Comparison of ENCODE assay signal across 1 cellular context in genomic region chr4:128757712-128758111, GRCh38.
TF ChIP-seq lines count a peak whose summit lies in the region.

No MANE protein-coding gene starts in this region.

TF ChIP-seq in HCT116, 20 proteins besides CTCF, POLR2A, EP300 and RAD21 (continued from another document):
- TF ChIP-seq, protein P1, sequence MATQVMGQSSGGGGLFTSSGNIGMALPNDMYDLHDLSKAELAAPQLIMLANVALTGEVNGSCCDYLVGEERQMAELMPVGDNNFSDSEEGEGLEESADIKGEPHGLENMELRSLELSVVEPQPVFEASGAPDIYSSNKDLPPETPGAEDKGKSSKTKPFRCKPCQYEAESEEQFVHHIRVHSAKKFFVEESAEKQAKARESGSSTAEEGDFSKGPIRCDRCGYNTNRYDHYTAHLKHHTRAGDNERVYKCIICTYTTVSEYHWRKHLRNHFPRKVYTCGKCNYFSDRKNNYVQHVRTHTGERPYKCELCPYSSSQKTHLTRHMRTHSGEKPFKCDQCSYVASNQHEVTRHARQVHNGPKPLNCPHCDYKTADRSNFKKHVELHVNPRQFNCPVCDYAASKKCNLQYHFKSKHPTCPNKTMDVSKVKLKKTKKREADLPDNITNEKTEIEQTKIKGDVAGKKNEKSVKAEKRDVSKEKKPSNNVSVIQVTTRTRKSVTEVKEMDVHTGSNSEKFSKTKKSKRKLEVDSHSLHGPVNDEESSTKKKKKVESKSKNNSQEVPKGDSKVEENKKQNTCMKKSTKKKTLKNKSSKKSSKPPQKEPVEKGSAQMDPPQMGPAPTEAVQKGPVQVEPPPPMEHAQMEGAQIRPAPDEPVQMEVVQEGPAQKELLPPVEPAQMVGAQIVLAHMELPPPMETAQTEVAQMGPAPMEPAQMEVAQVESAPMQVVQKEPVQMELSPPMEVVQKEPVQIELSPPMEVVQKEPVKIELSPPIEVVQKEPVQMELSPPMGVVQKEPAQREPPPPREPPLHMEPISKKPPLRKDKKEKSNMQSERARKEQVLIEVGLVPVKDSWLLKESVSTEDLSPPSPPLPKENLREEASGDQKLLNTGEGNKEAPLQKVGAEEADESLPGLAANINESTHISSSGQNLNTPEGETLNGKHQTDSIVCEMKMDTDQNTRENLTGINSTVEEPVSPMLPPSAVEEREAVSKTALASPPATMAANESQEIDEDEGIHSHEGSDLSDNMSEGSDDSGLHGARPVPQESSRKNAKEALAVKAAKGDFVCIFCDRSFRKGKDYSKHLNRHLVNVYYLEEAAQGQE (IDR thresholded peaks at IDR 0.05; ENCODE audit: low read depth), result no peak
- TF ChIP-seq EZH2 (IDR thresholded peaks at IDR 0.05), result no peak
- no peak for TF ChIP-seq CBX3 (IDR thresholded peaks at IDR 0.05; ENCODE audit: low read depth)
